Comparison of ENCODE assay signal across 8 cellular contexts in genomic region chr7:156473476-156474240, GRCh38.
DNase-seq lines count a peak whose midpoint lies in the region; ATAC-seq and TF ChIP-seq lines count a peak whose summit lies in the region.

No MANE protein-coding gene starts in this region.

- no peaks in the 10 kb centered on the region for H3K9me3 Mint-ChIP-seq in natural killer cell
- H3K9me3 Mint-ChIP-seq in natural killer cell treated with Interleukin-12 subunit alpha and Interleukin-12 subunit beta and Interleukin-15 and Interleukin-18, amount 100 ng/mL, for 72 hours, result no peaks in the 10 kb centered on the region

- peaks cover 5 to 7% of the 10 kb centered on the region in 2 donors for H3K4me1 Mint-ChIP-seq in natural killer cell
- peaks cover 0 to 3% of the 10 kb centered on the region in 2 donors for H3K4me1 Mint-ChIP-seq in natural killer cell treated with Interleukin-12 subunit alpha and Interleukin-12 subunit beta and Interleukin-15 and Interleukin-18, amount 100 ng/mL, for 72 hours (ENCODE audit: low read depth in 2 of 2)

- no peaks in the 10 kb centered on the region for H3K9me3 ChIP-seq in adipocyte (ENCODE audit: control insufficient read depth, low read length)

- H3K4me1 ChIP-seq in adipocyte (ENCODE audit: control insufficient read depth, insufficient read depth, low read length), result peaks cover 21% of the 10 kb centered on the region

- H3K36me3 ChIP-seq in adipocyte (ENCODE audit: control insufficient read depth, insufficient read depth, low read length, severe bottlenecking), result no peaks in the 10 kb centered on the region

- peaks cover 26 to 32% of the 10 kb centered on the region in 2 donors for H3K27me3 Mint-ChIP-seq in natural killer cell (ENCODE audit: low read depth in 2 of 2)
- H3K27me3 Mint-ChIP-seq in natural killer cell treated with Interleukin-12 subunit alpha and Interleukin-12 subunit beta and Interleukin-15 and Interleukin-18, amount 100 ng/mL, for 72 hours, result peaks cover 14 to 31% of the 10 kb centered on the region in 2 donors

- intact Hi-C loops in natural killer cell (cut with micrococcal nuclease), result no loop called here

- DNase-seq in natural killer cell (no peak), NCI-H1092 treated with DMSO at 0.1 percent for 48 hours (lab: John Stamatoyannopoulos, UW) (peak; percentile 45), adipocyte (ENCODE audit: low read depth) (peak; percentile 21), iris pigment epithelial cell (ENCODE audit: low read depth) (peak; percentile 31), 8988T (no peak)
- no peak for DNase-seq in natural killer cell treated with Interleukin-12 subunit alpha and Interleukin-12 subunit beta and Interleukin-15 and Interleukin-18, amount 100 ng/mL, for 72 hours (ENCODE audit: low spot score)
- DNase-seq in stimulated activated CD8-positive, alpha-beta memory T cell treated with anti-CD3 and anti-CD28 coated beads, Interleukin-2, amount 100 ng/mL, for 48 hours (ENCODE audit: low read depth in 2 of 2), result peak; percentile 5 to 17

- no peaks in the 10 kb centered on the region for H3K36me3 Mint-ChIP-seq in natural killer cell
- H3K36me3 Mint-ChIP-seq in natural killer cell treated with Interleukin-12 subunit alpha and Interleukin-12 subunit beta and Interleukin-15 and Interleukin-18, amount 100 ng/mL, for 72 hours, result no peaks in the 10 kb centered on the region

- TF ChIP-seq CTCF in natural killer cell (IDR thresholded peaks at IDR 0.05), result peak; percentile 15

- no peak overlapping the region for H3K27ac Mint-ChIP-seq in natural killer cell
- H3K27ac Mint-ChIP-seq in natural killer cell treated with Interleukin-12 subunit alpha and Interleukin-12 subunit beta and Interleukin-15 and Interleukin-18, amount 100 ng/mL, for 72 hours, result no peak overlapping the region

- H3K4me3 Mint-ChIP-seq in natural killer cell, result no peak overlapping the region
- H3K4me3 Mint-ChIP-seq in natural killer cell treated with Interleukin-12 subunit alpha and Interleukin-12 subunit beta and Interleukin-15 and Interleukin-18, amount 100 ng/mL, for 72 hours, result no peak overlapping the region

- H3K9ac ChIP-seq in adipocyte (ENCODE audit: low read length), result no peak overlapping the region

- ATAC-seq in natural killer cell (no peak), GM18873 (IDR thresholded peaks at IDR 0.05; ENCODE audit: low FRiP score, unreplicated experiment) (no peak)
- no peak for ATAC-seq in natural killer cell treated with Interleukin-12 subunit alpha and Interleukin-12 subunit beta and Interleukin-15 and Interleukin-18, amount 100 ng/mL, for 72 hours

- H3K4me3 ChIP-seq in adipocyte (ENCODE audit: low read length), result no peak overlapping the region

- no peaks in the 10 kb centered on the region for H3K27me3 ChIP-seq in adipocyte (replicated peaks; ENCODE audit: control insufficient read depth, insufficient read depth, low read length)

Comparison
In these comparisons a context has a peak if more than half of its experiments do, and no peak if none do; other contexts are left out.
1. DNase-seq: peak in NCI-H1092 treated with DMSO at 0.1 percent for 48 hours (single experiment), adipocyte (single experiment), iris pigment epithelial cell (single experiment) and stimulated activated CD8-positive, alpha-beta memory T cell treated with anti-CD3 and anti-CD28 coated beads, Interleukin-2, amount 100 ng/mL, for 48 hours (2 of 2); none in natural killer cell (single experiment), natural killer cell treated with Interleukin-12 subunit alpha and Interleukin-12 subunit beta and Interleukin-15 and Interleukin-18, amount 100 ng/mL, for 72 hours (single experiment) and 8988T (single experiment).